In genomic region chr7:1432411-1433082, GRCh38 we compare ENCODE assay signal across 8 cellular contexts. TPM values are rescaled to one million over a fixed set of nuclear protein-coding genes. Genes with fewer than 3 reads are reported as not detected.
DNase-seq lines count a peak whose midpoint lies in the region; ATAC-seq, FAIRE-seq and TF ChIP-seq lines count a peak whose summit lies in the region.

No MANE protein-coding gene starts in this region.

- WGBS in GM23248 (ENCODE audit: low coverage in 1 of 2, low lambda C conversion rate in 2 of 2, missing lambda C conversion rate in 2 of 2), 2 experiments, result 16 to 20% methylated on average over 23 to 30 of the region's 30 CpGs

- intact Hi-C loops in endothelial cell of umbilical vein (cut with micrococcal nuclease), result loop anchor here (2.0 to 5.0 kb wide), 3 partner anchors 42 to 238 kb away; no protein-coding TSS in a partner anchor

- H3K9me3 ChIP-seq in BLaER1 (no peaks in the 10 kb centered on the region), GM23248 (ENCODE audit: low read depth) (no peaks in the 10 kb centered on the region), endothelial cell of umbilical vein (replicated peaks; ENCODE audit: control insufficient read depth, insufficient read depth, low read length) (no peaks in the 10 kb centered on the region)

- BruUV-seq in endothelial cell of umbilical vein (replicated peaks; lab: Mats Ljungman, UMichigan), result no TSS peak

- CTCF ChIA-PET in endothelial cell of umbilical vein (lab: Charles Lee), result interaction anchor here (0.6 to 3.1 kb wide), 26 partner anchors 8 to 249 kb away, joined by 3 to 39 read pairs (median 4); partner anchors contain the start of gene MICALL2

- H3K9me2 ChIP-seq in GM23248 (ENCODE audit: insufficient read depth), result no peaks in the 10 kb centered on the region

- dilution Hi-C loops in endothelial cell of umbilical vein (cut with MboI; ENCODE audit: extremely low pct_ligation_motif_present, low sequenced_read_pairs), result no loop called here

- H2AFZ ChIP-seq in GM23248 (no peak overlapping the region), endothelial cell of umbilical vein (ENCODE audit: low read depth, low read length) (no peak overlapping the region)

- POLR2A ChIA-PET in endothelial cell of umbilical vein (lab: Charles Lee), result no interaction called here

- no peaks in the 10 kb centered on the region for H3F3A ChIP-seq in GM23248 (ENCODE audit: insufficient read depth)

- TF ChIP-seq CTCF in endothelial cell of umbilical vein (IDR thresholded peaks at IDR 0.05; ENCODE audit: extremely low read depth in 1 of 2, insufficient read depth in 1 of 2, low read depth in 1 of 2, low read length in 2 of 2), result peak; percentile 95 to 97

- H3K27me3 ChIP-seq in BLaER1, result no peaks in the 10 kb centered on the region
- no peaks in the 10 kb centered on the region for H3K27me3 ChIP-seq in GM23248 (replicated peaks; ENCODE audit: insufficient read depth)
- H3K27me3 ChIP-seq in endothelial cell of umbilical vein (ENCODE audit: control insufficient read depth in 2 of 2, insufficient read depth in 2 of 2, low read length in 2 of 2), result no peaks in the 10 kb centered on the region

- H3K9me1 ChIP-seq in endothelial cell of umbilical vein (replicated peaks; ENCODE audit: control insufficient read depth, extremely low read depth, insufficient read depth, low read length), result no peaks in the 10 kb centered on the region

- H3K9me3 Mint-ChIP-seq in naive B cell, result no peaks in the 10 kb centered on the region
- H3K9me3 Mint-ChIP-seq in stimulated activated memory B cell treated with anti-CD40 and anti-IgM and Interleukin-4, amounts not matched to agents 10 μg/mL and 1 μg/mL and 100 μg/mL, for 72 hours, result no peaks in the 10 kb centered on the region

- H3K4me1 ChIP-seq in BLaER1, result peaks cover 25% of the 10 kb centered on the region
- H3K4me1 ChIP-seq in GM23248 (ENCODE audit: insufficient read depth), result no peaks in the 10 kb centered on the region
- no peaks in the 10 kb centered on the region for H3K4me1 ChIP-seq in endothelial cell of umbilical vein (ENCODE audit: control insufficient read depth, extremely low read depth, insufficient read depth, low read length)

- TF ChIP-seq POLR2A in endothelial cell of umbilical vein (IDR thresholded peaks at IDR 0.05; ENCODE audit: low read depth, low read length), result no peak

- H3K4me3 Mint-ChIP-seq in naive B cell, result peak overlapping the region in 1 of 8 donors; percentile 9
- peak overlapping the region; percentile 10 for H3K4me3 Mint-ChIP-seq in stimulated activated memory B cell treated with anti-CD40 and anti-IgM and Interleukin-4, amounts not matched to agents 10 μg/mL and 1 μg/mL and 100 μg/mL, for 72 hours

- no peak overlapping the region for H3K27ac ChIP-seq in BLaER1
- H3K27ac ChIP-seq in GM23248, result no peak overlapping the region
- no peak overlapping the region for H3K27ac ChIP-seq in endothelial cell of umbilical vein (ENCODE audit: insufficient read depth, low read depth, low read length)

- H3K36me3 Mint-ChIP-seq in naive B cell, result no peaks in the 10 kb centered on the region
- H3K36me3 Mint-ChIP-seq in stimulated activated memory B cell treated with anti-CD40 and anti-IgM and Interleukin-4, amounts not matched to agents 10 μg/mL and 1 μg/mL and 100 μg/mL, for 72 hours, result no peaks in the 10 kb centered on the region

- DNase-seq in GM23248 (peak; percentile 62), NCI-H748 (lab: John Stamatoyannopoulos, UW; ENCODE audit: unreplicated experiment) (peak; percentile 59), endothelial cell of umbilical vein (ENCODE audit: low read depth, low spot score) (peak; percentile 51), naive B cell (peak; percentile 62)
- peak; percentile 87 for DNase-seq in activated CD8-positive, alpha-beta memory T cell treated with anti-CD3 and anti-CD28 coated beads, Interleukin-2, amount 50 U/mL, for 4 hours

- peak overlapping the region in 1 of 6 donors; percentile 47 for H3K27ac Mint-ChIP-seq in naive B cell
- H3K27ac Mint-ChIP-seq in stimulated activated memory B cell treated with anti-CD40 and anti-IgM and Interleukin-4, amounts not matched to agents 10 μg/mL and 1 μg/mL and 100 μg/mL, for 72 hours, result no peak overlapping the region

- H3K4me3 ChIP-seq in BLaER1 (no peak overlapping the region), GM23248 (no peak overlapping the region), endothelial cell of umbilical vein (replicated peaks in 1 of 3; ENCODE audit: insufficient read depth in 1 of 3, low read depth in 1 of 3, low read length in 3 of 3) (no peak overlapping the region)

- H3K4me2 ChIP-seq in BLaER1 (peak overlapping the region; percentile 46), GM23248 (ENCODE audit: unreplicated experiment) (no peak overlapping the region), endothelial cell of umbilical vein (ENCODE audit: insufficient read depth, low read length) (no peak overlapping the region)

- no peaks in the 10 kb centered on the region for H3K36me3 ChIP-seq in BLaER1
- H3K36me3 ChIP-seq in GM23248 (ENCODE audit: low read depth), result no peaks in the 10 kb centered on the region
- peaks cover 0 to 2% of the 10 kb centered on the region in 2 experiments for H3K36me3 ChIP-seq in endothelial cell of umbilical vein (ENCODE audit: control insufficient read depth in 2 of 2, extremely low read depth in 1 of 2, insufficient read depth in 2 of 2, low read length in 2 of 2)

- H3K79me2 ChIP-seq in GM23248 (ENCODE audit: insufficient read depth), result no peaks in the 10 kb centered on the region
- no peaks in the 10 kb centered on the region for H3K79me2 ChIP-seq in endothelial cell of umbilical vein (ENCODE audit: control insufficient read depth, insufficient read depth, low read length)

- in situ Hi-C loops in GM23248 (cut with MboI), result no loop called here

- H4K20me1 ChIP-seq in BLaER1 (no peaks in the 10 kb centered on the region), GM23248 (ENCODE audit: insufficient read depth) (no peaks in the 10 kb centered on the region), endothelial cell of umbilical vein (replicated peaks; ENCODE audit: control insufficient read depth, extremely low read depth, insufficient read depth, low read length) (no peaks in the 10 kb centered on the region)

- H3K9ac ChIP-seq in BLaER1, result no peak overlapping the region
- no peak overlapping the region for H3K9ac ChIP-seq in GM23248
- no peak overlapping the region for H3K9ac ChIP-seq in endothelial cell of umbilical vein (replicated peaks; ENCODE audit: extremely low read depth, insufficient read depth, low read length)

- FAIRE-seq in endothelial cell of umbilical vein (lab: Jason Lieb, UNC), result peak; percentile 83

- ATAC-seq in naive B cell (ENCODE audit: low read depth in 2 of 2), result peak; percentile 77 to 85
- peak; percentile 60 for ATAC-seq in stimulated activated memory B cell treated with anti-CD40 and anti-IgM and Interleukin-4, amounts not matched to agents 10 μg/mL and 1 μg/mL and 100 μg/mL, for 72 hours
- no peak for ATAC-seq in HG03457 (IDR thresholded peaks at IDR 0.05; ENCODE audit: unreplicated experiment)

- H3K27me3 Mint-ChIP-seq in naive B cell, result peaks cover 7 to 23% (median 8%) of the 10 kb centered on the region in 3 donors
- peaks cover 66% of the 10 kb centered on the region for H3K27me3 Mint-ChIP-seq in stimulated activated memory B cell treated with anti-CD40 and anti-IgM and Interleukin-4, amounts not matched to agents 10 μg/mL and 1 μg/mL and 100 μg/mL, for 72 hours

- H3K4me1 Mint-ChIP-seq in naive B cell, result peaks cover 2 to 11% (median 4%) of the 10 kb centered on the region in 3 donors
- peaks cover 11% of the 10 kb centered on the region for H3K4me1 Mint-ChIP-seq in stimulated activated memory B cell treated with anti-CD40 and anti-IgM and Interleukin-4, amounts not matched to agents 10 μg/mL and 1 μg/mL and 100 μg/mL, for 72 hours

TF ChIP-seq in endothelial cell of umbilical vein, 7 proteins besides CTCF, POLR2A, EP300 and RAD21:
- no peak for TF ChIP-seq GATA2 (IDR thresholded peaks at IDR 0.05; ENCODE audit: insufficient read depth, insufficient read length, low read depth, low read length)
- TF ChIP-seq FOS (IDR thresholded peaks at IDR 0.05; ENCODE audit: borderline replicate concordance, insufficient read depth, low read length), result no peak
- no peak for TF ChIP-seq JUN (IDR thresholded peaks at IDR 0.05; ENCODE audit: borderline replicate concordance, insufficient read depth, insufficient read length, low read depth)
- no peak for TF ChIP-seq EZH2 (IDR thresholded peaks at IDR 0.05; ENCODE audit: borderline replicate concordance, low read depth, low read length, severe bottlenecking)
- TF ChIP-seq MYC (IDR thresholded peaks at IDR 0.05; ENCODE audit: low read depth, low read length), result no peak
- TF ChIP-seq MAX (IDR thresholded peaks at IDR 0.05; ENCODE audit: insufficient read depth, insufficient read length), result no peak
- no peak for TF ChIP-seq POLR2AphosphoS5 (IDR thresholded peaks at IDR 0.05; ENCODE audit: insufficient read depth, low read depth, low read length)

RNA-seq across cellular contexts. Expression of gene MICALL2, which starts 26.7 kb away (rescaled TPM):
- 10.6 and 12.2 TPM in 2 replicates for total RNA-seq in GM23248 (2014; rRNA removed; shearing (Covaris generic))
- polyA plus RNA-seq in GM23248 (2016; fragmentation: Nextera tagmentation; extraction: Ambion mirVana) (6.4 and 7.5 TPM in 2 replicates), endothelial cell of umbilical vein (29.8 and 37.3 TPM in 2 replicates), naive B cell (ENCODE audit: low read depth in 6 of 6) (not detected)
- total RNA-seq in endothelial cell of umbilical vein, result 46.3 and 58.7 TPM in 2 replicates
- polyA plus RNA-seq in endothelial cell of umbilical vein (2011; cell fraction: cytosol; rRNA removed), result 7.5 and 14.2 TPM in 2 replicates
- 205 and 206 TPM in 2 replicates for polyA plus RNA-seq in endothelial cell of umbilical vein (2011; cell fraction: nucleus; rRNA removed)
- polyA plus RNA-seq in endothelial cell of umbilical vein (2012), result 15.0 and 21.0 TPM in 2 replicates
- polyA minus RNA-seq in endothelial cell of umbilical vein, result 34.6 and 58.7 TPM in 2 replicates
- 7.1 TPM for polyA minus RNA-seq in endothelial cell of umbilical vein (2011; cell fraction: cytosol; rRNA and poly(A)+ RNA removed)
- 39.3 and 58.9 TPM in 2 replicates for polyA minus RNA-seq in endothelial cell of umbilical vein (2011; cell fraction: nucleus; rRNA and poly(A)+ RNA removed)
